ENCODE assay signal across 13 cellular contexts in genomic region chr21:29521872-29522271, GRCh38.
"Had no signal": no experiment of that assay in that cellular context is flagged by ENCODE, and none has a peak within 500 bp of the region (broad histone marks: within the 10 kb centered on the region; RNA-seq: fewer than 3 reads in every experiment).

No MANE protein-coding gene starts in this region.

- ATAC-seq: effector memory CD8-positive, alpha-beta T cell; mucosa of descending colon; naive thymus-derived CD8-positive, alpha-beta T cell; right cardiac atrium had no signal

- DNase-seq: effector memory CD8-positive, alpha-beta T cell; esophagus squamous epithelium; foreskin fibroblast; hippocampal formation; mucosa of descending colon; naive thymus-derived CD8-positive, alpha-beta T cell; right cardiac atrium; small intestine; stimulated activated CD4-positive, alpha-beta T cell treated with anti-CD3 and anti-CD28 coated beads, Interleukin-12 subunit alpha, Interleukin-12 subunit beta, amount 100 ng/mL, for 4 hours; stimulated activated naive CD4-positive, alpha-beta T cell; stomach; substantia nigra; trophoblast cell had no signal
